In the genomic region with DNA sequence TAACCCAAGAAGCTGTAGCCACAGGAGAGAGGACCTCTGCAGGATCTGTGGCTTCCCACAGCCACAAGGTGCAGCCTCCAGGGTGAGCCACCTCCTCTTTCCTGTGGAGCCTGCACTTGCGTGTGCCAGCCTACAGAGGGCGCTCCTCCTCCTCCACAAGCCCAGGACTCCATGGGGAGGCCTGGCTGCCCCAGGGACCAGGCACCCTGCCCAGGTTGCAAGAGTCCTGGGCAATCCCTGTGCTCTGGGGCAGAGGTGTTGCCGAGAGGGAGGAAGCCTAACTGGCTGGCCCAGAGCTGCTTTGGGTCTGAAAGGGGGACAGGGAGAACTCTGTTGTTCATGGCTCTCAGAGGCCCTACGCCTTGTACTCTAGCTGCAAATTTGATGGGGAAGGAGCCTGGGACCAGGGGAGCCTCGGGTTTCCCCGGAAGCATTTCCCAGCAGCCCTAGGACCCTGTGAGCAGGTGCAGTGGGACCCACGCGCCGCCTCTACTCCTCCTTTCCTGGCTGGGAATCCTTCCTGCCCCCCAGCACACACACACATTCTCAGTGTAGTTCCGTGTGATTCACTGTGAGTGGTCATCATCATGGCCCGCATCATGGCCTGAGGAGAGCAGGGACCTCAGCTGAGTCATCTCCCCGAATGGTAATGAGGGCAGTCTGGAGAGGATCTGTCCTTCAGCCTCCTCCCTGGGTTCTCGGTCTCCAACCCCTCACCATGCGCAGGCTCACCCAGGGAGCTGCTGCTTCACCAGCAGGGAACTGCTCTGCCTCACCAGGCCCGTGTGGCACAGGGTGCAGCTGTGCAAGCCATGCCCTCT, we compare ENCODE assay signal across 1 cellular context.
TF ChIP-seq lines count a peak whose summit lies in the region.

No MANE protein-coding gene starts in this region.

TF ChIP-seq in GM23338, 12 proteins besides CTCF, POLR2A, EP300 and RAD21 (continued from another document):
- TF ChIP-seq, protein P1, sequence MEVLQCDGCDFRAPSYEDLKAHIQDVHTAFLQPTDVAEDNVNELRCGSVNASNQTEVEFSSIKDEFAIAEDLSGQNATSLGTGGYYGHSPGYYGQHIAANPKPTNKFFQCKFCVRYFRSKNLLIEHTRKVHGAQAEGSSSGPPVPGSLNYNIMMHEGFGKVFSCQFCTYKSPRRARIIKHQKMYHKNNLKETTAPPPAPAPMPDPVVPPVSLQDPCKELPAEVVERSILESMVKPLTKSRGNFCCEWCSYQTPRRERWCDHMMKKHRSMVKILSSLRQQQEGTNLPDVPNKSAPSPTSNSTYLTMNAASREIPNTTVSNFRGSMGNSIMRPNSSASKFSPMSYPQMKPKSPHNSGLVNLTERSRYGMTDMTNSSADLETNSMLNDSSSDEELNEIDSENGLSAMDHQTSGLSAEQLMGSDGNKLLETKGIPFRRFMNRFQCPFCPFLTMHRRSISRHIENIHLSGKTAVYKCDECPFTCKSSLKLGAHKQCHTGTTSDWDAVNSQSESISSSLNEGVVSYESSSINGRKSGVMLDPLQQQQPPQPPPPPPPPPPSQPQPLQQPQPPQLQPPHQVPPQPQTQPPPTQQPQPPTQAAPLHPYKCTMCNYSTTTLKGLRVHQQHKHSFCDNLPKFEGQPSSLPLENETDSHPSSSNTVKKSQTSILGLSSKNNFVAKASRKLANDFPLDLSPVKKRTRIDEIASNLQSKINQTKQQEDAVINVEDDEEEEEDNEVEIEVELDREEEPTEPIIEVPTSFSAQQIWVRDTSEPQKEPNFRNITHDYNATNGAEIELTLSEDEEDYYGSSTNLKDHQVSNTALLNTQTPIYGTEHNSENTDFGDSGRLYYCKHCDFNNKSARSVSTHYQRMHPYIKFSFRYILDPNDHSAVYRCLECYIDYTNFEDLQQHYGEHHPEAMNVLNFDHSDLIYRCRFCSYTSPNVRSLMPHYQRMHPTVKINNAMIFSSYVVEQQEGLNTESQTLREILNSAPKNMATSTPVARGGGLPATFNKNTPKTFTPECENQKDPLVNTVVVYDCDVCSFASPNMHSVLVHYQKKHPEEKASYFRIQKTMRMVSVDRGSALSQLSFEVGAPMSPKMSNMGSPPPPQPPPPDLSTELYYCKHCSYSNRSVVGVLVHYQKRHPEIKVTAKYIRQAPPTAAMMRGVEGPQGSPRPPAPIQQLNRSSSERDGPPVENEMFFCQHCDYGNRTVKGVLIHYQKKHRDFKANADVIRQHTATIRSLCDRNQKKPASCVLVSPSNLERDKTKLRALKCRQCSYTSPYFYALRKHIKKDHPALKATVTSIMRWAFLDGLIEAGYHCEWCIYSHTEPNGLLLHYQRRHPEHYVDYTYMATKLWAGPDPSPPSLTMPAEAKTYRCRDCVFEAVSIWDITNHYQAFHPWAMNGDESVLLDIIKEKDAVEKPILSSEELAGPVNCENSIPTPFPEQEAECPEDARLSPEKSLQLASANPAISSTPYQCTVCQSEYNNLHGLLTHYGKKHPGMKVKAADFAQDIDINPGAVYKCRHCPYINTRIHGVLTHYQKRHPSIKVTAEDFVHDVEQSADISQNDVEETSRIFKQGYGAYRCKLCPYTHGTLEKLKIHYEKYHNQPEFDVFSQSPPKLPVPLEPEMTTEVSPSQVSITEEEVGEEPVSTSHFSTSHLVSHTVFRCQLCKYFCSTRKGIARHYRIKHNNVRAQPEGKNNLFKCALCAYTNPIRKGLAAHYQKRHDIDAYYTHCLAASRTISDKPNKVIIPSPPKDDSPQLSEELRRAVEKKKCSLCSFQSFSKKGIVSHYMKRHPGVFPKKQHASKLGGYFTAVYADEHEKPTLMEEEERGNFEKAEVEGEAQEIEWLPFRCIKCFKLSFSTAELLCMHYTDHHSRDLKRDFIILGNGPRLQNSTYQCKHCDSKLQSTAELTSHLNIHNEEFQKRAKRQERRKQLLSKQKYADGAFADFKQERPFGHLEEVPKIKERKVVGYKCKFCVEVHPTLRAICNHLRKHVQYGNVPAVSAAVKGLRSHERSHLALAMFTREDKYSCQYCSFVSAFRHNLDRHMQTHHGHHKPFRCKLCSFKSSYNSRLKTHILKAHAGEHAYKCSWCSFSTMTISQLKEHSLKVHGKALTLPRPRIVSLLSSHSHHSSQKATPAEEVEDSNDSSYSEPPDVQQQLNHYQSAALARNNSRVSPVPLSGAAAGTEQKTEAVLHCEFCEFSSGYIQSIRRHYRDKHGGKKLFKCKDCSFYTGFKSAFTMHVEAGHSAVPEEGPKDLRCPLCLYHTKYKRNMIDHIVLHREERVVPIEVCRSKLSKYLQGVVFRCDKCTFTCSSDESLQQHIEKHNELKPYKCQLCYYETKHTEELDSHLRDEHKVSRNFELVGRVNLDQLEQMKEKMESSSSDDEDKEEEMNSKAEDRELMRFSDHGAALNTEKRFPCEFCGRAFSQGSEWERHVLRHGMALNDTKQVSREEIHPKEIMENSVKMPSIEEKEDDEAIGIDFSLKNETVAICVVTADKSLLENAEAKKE (CRISPR knock-in tag; IDR thresholded peaks at IDR 0.05), result no peak
- TF ChIP-seq EZH2phosphoT487 (IDR thresholded peaks at IDR 0.05; ENCODE audit: unreplicated experiment), result no peak
